Comparison of ENCODE assay signal across 8 cellular contexts in genomic region chr14:54691525-54692260, GRCh38.
DNase-seq lines count a peak whose midpoint lies in the region; ATAC-seq and TF ChIP-seq lines count a peak whose summit lies in the region.

No MANE protein-coding gene starts in this region.

- H4K20me1 ChIP-seq in H9 (ENCODE audit: control insufficient read depth, insufficient read depth, insufficient read length) (peaks cover 3% of the 10 kb centered on the region), fibroblast of lung (ENCODE audit: control insufficient read depth, extremely low read depth, insufficient read depth, low read length) (no peaks in the 10 kb centered on the region)

- H3K9me3 Mint-ChIP-seq in CD8-positive, alpha-beta T cell = no peaks in the 10 kb centered on the region
- no peaks in the 10 kb centered on the region for H3K9me3 Mint-ChIP-seq in H9
- no peaks in the 10 kb centered on the region for H3K9me3 Mint-ChIP-seq in naive thymus-derived CD8-positive, alpha-beta T cell

- H3K27me3 Mint-ChIP-seq in CD8-positive, alpha-beta T cell (ENCODE audit: low read depth) = peaks cover 25% of the 10 kb centered on the region
- no peaks in the 10 kb centered on the region for H3K27me3 Mint-ChIP-seq in H9 (ENCODE audit: low read depth)
- H3K27me3 Mint-ChIP-seq in naive thymus-derived CD8-positive, alpha-beta T cell = peaks cover 3 to 32% (median 17%) of the 10 kb centered on the region in 5 donors

- no peak overlapping the region for H3K14ac ChIP-seq in H9 (ENCODE audit: insufficient read depth, low read length)

- H2AFZ ChIP-seq in H9 (ENCODE audit: low read length) (no peak overlapping the region), fibroblast of lung (ENCODE audit: low read length) (no peak overlapping the region)

- CTCF ChIA-PET in CD8-positive, alpha-beta T cell (lab: Charles Lee) = interaction anchor here (1.0 to 1.7 kb wide), 2 partner anchors 26 to 127 kb away, joined by 3 to 14 read pairs; no protein-coding TSS in a partner anchor

- H3K4me3 Mint-ChIP-seq in CD8-positive, alpha-beta T cell = no peak overlapping the region
- no peak overlapping the region for H3K4me3 Mint-ChIP-seq in H9
- no peak overlapping the region for H3K4me3 Mint-ChIP-seq in naive thymus-derived CD8-positive, alpha-beta T cell

- H3K4me3 ChIP-seq in CD8-positive, alpha-beta T cell (ENCODE audit: low read depth, low read length) = no peak overlapping the region
- H3K4me3 ChIP-seq in fibroblast of lung (replicated peaks in 1 of 4; ENCODE audit: control extremely low read depth in 1 of 4, insufficient read depth in 1 of 4, low read depth in 3 of 4, low read length in 4 of 4) = no peak overlapping the region
- H3K4me3 ChIP-seq in subcutaneous abdominal adipose tissue (ENCODE audit: low read depth in 1 of 5, low read length in 5 of 5) = no peak overlapping the region

- H3K23me2 ChIP-seq in H9 (ENCODE audit: insufficient read length, low read depth, low read length, poor library complexity, severe bottlenecking) = no peaks in the 10 kb centered on the region

- H2BK15ac ChIP-seq in H9 (ENCODE audit: low read depth, low read length) = no peak overlapping the region

- no peak overlapping the region for H2AK5ac ChIP-seq in H9 (ENCODE audit: insufficient read length, low read length)

- no peak overlapping the region for H3T11ph ChIP-seq in H9 (ENCODE audit: low read length)

- intact Hi-C loops in CD8-positive, alpha-beta T cell (cut with DNase I, micrococcal nuclease) = loop anchor here (1.0 to 5.0 kb wide), 2 partner anchors 81 to 127 kb away; no protein-coding TSS in a partner anchor

- H2BK12ac ChIP-seq in H9 (ENCODE audit: insufficient read length, low read depth, low read length) = no peak overlapping the region

- no peak overlapping the region for H3K27ac Mint-ChIP-seq in CD8-positive, alpha-beta T cell
- H3K27ac Mint-ChIP-seq in H9 = no peak overlapping the region
- no peak overlapping the region for H3K27ac Mint-ChIP-seq in naive thymus-derived CD8-positive, alpha-beta T cell

- H2BK5ac ChIP-seq in H9 (ENCODE audit: insufficient read length, low read length) = no peak overlapping the region

- H3K4me1 ChIP-seq in CD8-positive, alpha-beta T cell (ENCODE audit: insufficient read depth, low read length) = no peaks in the 10 kb centered on the region
- no peaks in the 10 kb centered on the region for H3K4me1 ChIP-seq in H9 (ENCODE audit: insufficient read depth, low read length)
- H3K4me1 ChIP-seq in fibroblast of lung (ENCODE audit: control insufficient read depth, extremely low read depth, insufficient read depth, low read length) = peaks cover 15% of the 10 kb centered on the region
- H3K4me1 ChIP-seq in subcutaneous abdominal adipose tissue (ENCODE audit: control insufficient read depth in 5 of 5, insufficient read depth in 5 of 5, low read length in 5 of 5) = peaks cover 6 to 36% (median 24%) of the 10 kb centered on the region in 5 donors

- H3K79me2 ChIP-seq in H9 (ENCODE audit: insufficient read depth, low read length) (no peaks in the 10 kb centered on the region), fibroblast of lung (ENCODE audit: control insufficient read depth, insufficient read depth, low read length) (peaks cover 77% of the 10 kb centered on the region)

- H3K36me3 ChIP-seq in CD8-positive, alpha-beta T cell (ENCODE audit: insufficient read depth, low read length) = no peaks in the 10 kb centered on the region
- H3K36me3 ChIP-seq in fibroblast of lung (ENCODE audit: control insufficient read depth, insufficient read depth, low read length) (no peaks in the 10 kb centered on the region), subcutaneous abdominal adipose tissue (ENCODE audit: control insufficient read depth in 5 of 5, insufficient read depth in 5 of 5, low read length in 5 of 5) (no peaks in the 10 kb centered on the region)

- no peaks in the 10 kb centered on the region for H3K27me3 ChIP-seq in CD8-positive, alpha-beta T cell (ENCODE audit: insufficient read depth, low read length)
- H3K27me3 ChIP-seq in H9 (ENCODE audit: insufficient read depth, low read length) (no peaks in the 10 kb centered on the region), fibroblast of lung (ENCODE audit: control insufficient read depth, insufficient read depth, low read length) (no peaks in the 10 kb centered on the region), subcutaneous abdominal adipose tissue (ENCODE audit: control insufficient read depth in 5 of 5, insufficient read depth in 4 of 5, low read length in 5 of 5) (no peaks in the 10 kb centered on the region)

- H3K56ac ChIP-seq in H9 (ENCODE audit: insufficient read length, low read depth, low read length) = no peak overlapping the region

- no peaks in the 10 kb centered on the region for H3K79me1 ChIP-seq in H9 (ENCODE audit: insufficient read depth, low read depth, low read length, poor library complexity, severe bottlenecking)

- H2BK120ac ChIP-seq in H9 (ENCODE audit: low read depth, low read length, poor library complexity, severe bottlenecking) = no peak overlapping the region

- no peak overlapping the region for H3K23ac ChIP-seq in H9 (ENCODE audit: insufficient read length, low read depth, low read length)

- no peaks in the 10 kb centered on the region for H3K4me1 Mint-ChIP-seq in CD8-positive, alpha-beta T cell (ENCODE audit: low read depth)
- H3K4me1 Mint-ChIP-seq in H9 = peaks cover 4 to 8% of the 10 kb centered on the region in 2 experiments; a peak in 3 of 4 replicates
- peaks cover 0 to 5% (median under 1%) of the 10 kb centered on the region in 4 donors for H3K4me1 Mint-ChIP-seq in naive thymus-derived CD8-positive, alpha-beta T cell

- H4K5ac ChIP-seq in H9 (ENCODE audit: insufficient read length, low read depth, low read length) = no peak overlapping the region

- H3K9ac ChIP-seq in H9 (ENCODE audit: extremely low read depth, insufficient read length, low read length) = no peak overlapping the region
- no peak overlapping the region for H3K9ac ChIP-seq in fibroblast of lung (ENCODE audit: insufficient read depth, low read length)
- peak overlapping the region in 1 of 5 donors; percentile 43 for H3K9ac ChIP-seq in subcutaneous abdominal adipose tissue (ENCODE audit: low read length in 5 of 5)

- no peak for ATAC-seq in CD8-positive, alpha-beta T cell
- ATAC-seq in naive thymus-derived CD8-positive, alpha-beta T cell = peak; percentile 63 to 68
- no peak for ATAC-seq in GM19395 (IDR thresholded peaks at IDR 0.05; ENCODE audit: unreplicated experiment)

- no peak overlapping the region for H4K8ac ChIP-seq in H9 (replicated peaks; ENCODE audit: insufficient read length, low read depth, low read length)

- H3K9me3 ChIP-seq in CD8-positive, alpha-beta T cell (ENCODE audit: low read length) = no peaks in the 10 kb centered on the region
- H3K9me3 ChIP-seq in H9 (ENCODE audit: control insufficient read depth, low read depth, low read length) = no peaks in the 10 kb centered on the region
- no peaks in the 10 kb centered on the region for H3K9me3 ChIP-seq in fibroblast of lung (ENCODE audit: control insufficient read depth, insufficient read depth, low read depth, low read length)
- H3K9me3 ChIP-seq in subcutaneous abdominal adipose tissue (ENCODE audit: control insufficient read depth in 5 of 5, low read length in 5 of 5) = no peaks in the 10 kb centered on the region

- POLR2A ChIA-PET in CD8-positive, alpha-beta T cell (lab: Charles Lee) = interaction anchor here (0.8 kb wide), 1 partner anchor 22 kb away, joined by 3 read pairs; no protein-coding TSS in a partner anchor
- POLR2A ChIA-PET in naive thymus-derived CD8-positive, alpha-beta T cell (lab: Charles Lee) = interaction anchor here (0.6 kb wide), 1 partner anchor 20 kb away, joined by 5 read pairs; no protein-coding TSS in a partner anchor

- H3K4me2 ChIP-seq in H9 (ENCODE audit: insufficient read depth, insufficient read length, low read length) (no peak overlapping the region), fibroblast of lung (ENCODE audit: extremely low read depth, insufficient read depth, low read length) (no peak overlapping the region)

- H3K18ac ChIP-seq in H9 (ENCODE audit: insufficient read length, low read depth, low read length) = no peak overlapping the region

- H3K27ac ChIP-seq in CD8-positive, alpha-beta T cell (ENCODE audit: low read depth, low read length) = no peak overlapping the region
- H3K27ac ChIP-seq in H9 (ENCODE audit: insufficient read length, low read depth, low read length) (no peak overlapping the region), fibroblast of lung (ENCODE audit: insufficient read depth, low read length) (no peak overlapping the region), subcutaneous abdominal adipose tissue (ENCODE audit: low read depth, low read length) (peak overlapping the region; percentile 26)

- peak in 6 of 7 experiments; percentile 13 to 52 (median 34) for DNase-seq in CD8-positive, alpha-beta T cell
- DNase-seq in H9 = peak; percentile 80
- peak; percentile 5 for DNase-seq in NCI-H526 treated with DMSO at 0.1 percent for 48 hours (lab: John Stamatoyannopoulos, UW)
- peak; percentile 75 for DNase-seq in activated CD8-positive, alpha-beta memory T cell treated with anti-CD3 and anti-CD28 coated beads, Interleukin-2, amount 50 U/mL, for 48 hours
- peak; percentile 58 to 78 for DNase-seq in fibroblast of lung (ENCODE audit: low read depth in 2 of 2)
- peak in 7 of 10 donors; percentile 9 to 67 (median 26) for DNase-seq in naive thymus-derived CD8-positive, alpha-beta T cell

- no peak overlapping the region for H4K91ac ChIP-seq in H9 (ENCODE audit: insufficient read length, low read depth, low read length)

- peak; percentile 57 for TF ChIP-seq CTCF in CD8-positive, alpha-beta T cell (IDR thresholded peaks at IDR 0.05)
- peak; percentile 93 for TF ChIP-seq CTCF in H9 (conservative IDR thresholded peaks at IDR 0.05)
- peak; percentile 95 to 96 for TF ChIP-seq CTCF in fibroblast of lung (conservative IDR thresholded peaks at IDR 0.05 in 1 of 2, IDR thresholded peaks at IDR 0.05 in 1 of 2; ENCODE audit: low read depth in 1 of 2, low read length in 2 of 2)

- H3K36me3 Mint-ChIP-seq in CD8-positive, alpha-beta T cell = no peaks in the 10 kb centered on the region
- H3K36me3 Mint-ChIP-seq in H9 (ENCODE audit: insufficient read depth in 1 of 3, low read depth in 3 of 3) = no peaks in the 10 kb centered on the region
- H3K36me3 Mint-ChIP-seq in naive thymus-derived CD8-positive, alpha-beta T cell = no peaks in the 10 kb centered on the region

- WGBS in H9 (ENCODE audit: extremely low coverage, insufficient read length, low lambda C conversion rate) = no CpG with 5 or more reads among the region's 5 CpGs

- H3K4ac ChIP-seq in H9 (ENCODE audit: low read depth, low read length) = no peak overlapping the region

- H2BK20ac ChIP-seq in H9 (ENCODE audit: low read depth, low read length, poor library complexity, severe bottlenecking) = no peak overlapping the region

Comparison
In these comparisons a context has a peak if more than half of its experiments do, and no peak if none do; other contexts are left out.
1. ATAC-seq: peak in naive thymus-derived CD8-positive, alpha-beta T cell (2 of 2); none in CD8-positive, alpha-beta T cell (single experiment) and GM19395 (single experiment).
2. DNase-seq: peak in every context shown above with its lines; median percentile 80 in H9; 75 in activated CD8-positive, alpha-beta memory T cell treated with anti-CD3 and anti-CD28 coated beads, Interleukin-2, amount 50 U/mL, for 48 hours; 68 in fibroblast of lung; 34 in CD8-positive, alpha-beta T cell; 26 in naive thymus-derived CD8-positive, alpha-beta T cell; 5 in NCI-H526 treated with DMSO at 0.1 percent for 48 hours.
3. Peak in every context shown above with its lines, with median percentiles within 50 percentile points of each other: CTCF ChIP-seq.